In the genomic region with DNA sequence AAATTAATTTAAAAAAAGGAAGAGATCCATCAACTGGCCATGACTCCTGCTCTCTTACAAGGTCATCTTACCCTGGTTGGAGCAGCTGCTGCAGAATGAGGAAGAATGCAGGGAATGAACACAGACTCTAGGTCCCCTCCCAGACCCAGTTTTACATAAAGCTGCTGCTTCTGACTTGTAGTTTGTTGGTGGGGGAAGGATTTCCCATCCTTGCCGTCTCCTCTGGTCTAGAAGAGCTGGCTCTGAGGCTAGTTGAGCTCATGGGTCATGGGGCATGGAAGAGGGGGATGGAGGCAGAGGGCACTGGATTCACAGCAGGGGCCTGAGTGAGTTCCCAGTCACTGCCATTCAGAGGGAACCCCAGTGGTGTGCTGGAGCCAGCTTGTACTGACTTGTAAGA, we compare ENCODE assay signal across 27 cellular contexts. TPM values are rescaled to one million over a fixed set of nuclear protein-coding genes. Genes with fewer than 3 reads are reported as not detected.
A peak's percentile ranks its signal among the peaks of the same experiment; 100 is the strongest.
DNase-seq lines count a peak whose midpoint lies in the region; ATAC-seq, FAIRE-seq and TF ChIP-seq lines count a peak whose summit lies in the region.
"Had no signal": no experiment of that assay in that cellular context is flagged by ENCODE, and none has a peak within 500 bp of the region (broad histone marks: within the 10 kb centered on the region; RNA-seq: fewer than 3 reads in every experiment).

No MANE protein-coding gene starts in this region.

- H3K36me3 ChIP-seq in GM23248 (ENCODE audit: low read depth) (no peaks in the 10 kb centered on the region), astrocyte (ENCODE audit: insufficient read depth, low read length) (no peaks in the 10 kb centered on the region)
- H3K36me3 ChIP-seq: suprapubic skin had no signal

- peaks cover 21% of the 10 kb centered on the region for H3K27me3 Mint-ChIP-seq in astrocyte (ENCODE audit: low read depth, unreplicated experiment)
- peaks cover 20% of the 10 kb centered on the region for H3K27me3 Mint-ChIP-seq in progenitor cell of endocrine pancreas
- peaks cover 16% of the 10 kb centered on the region for H3K27me3 Mint-ChIP-seq in activated T-cell treated with anti-CD3 and anti-CD28 coated beads, Interleukin-2, amount 50 U/mL, for 72 hours (ENCODE audit: low read depth)

- DNase-seq in AG08396 (ENCODE audit: low spot score) (peak; percentile 32), GM23248 (peak; percentile 30), astrocyte (ENCODE audit: low read depth) (peak; percentile 29), left kidney (ENCODE audit: low read depth, low spot score) (peak; percentile 61), progenitor cell of endocrine pancreas (ENCODE audit: low spot score, unreplicated experiment) (no peak), NCI-H1048 (lab: John Stamatoyannopoulos, UW) (no peak)
- DNase-seq in activated T-cell treated with anti-CD3 and anti-CD28 coated beads, Interleukin-2, amount 50 U/mL, for 72 hours = no peak
- DNase-seq: activated CD4-positive, alpha-beta T cell treated with anti-CD3 and anti-CD28 coated beads, Interleukin-2, amount 10 ng/mL, durations not matched to agents 24 days and 14 days; activated naive CD8-positive, alpha-beta T cell treated with anti-CD3 and anti-CD28 coated beads, Interleukin-2, amount 10 ng/mL, durations not matched to agents 7 days and 5 days; CD8-positive, alpha-beta memory T cell; islet precursor cell; naive thymus-derived CD4-positive, alpha-beta T cell; NCI-H146; NCI-H2171 treated with DMSO at 0.1 percent for 48 hours; NCI-H748 treated with DMSO at 0.1 percent for 48 hours; PC-3; SHP77; T-cell had no signal

- H3K4me2 ChIP-seq in GM23248 (ENCODE audit: unreplicated experiment) (no peak overlapping the region), astrocyte (ENCODE audit: low read length) (no peak overlapping the region)
- H3K4me2 ChIP-seq: hepatocyte had no signal

- H3K27me3 ChIP-seq in GM23248 (replicated peaks; ENCODE audit: insufficient read depth) (no peaks in the 10 kb centered on the region), astrocyte (ENCODE audit: insufficient read depth, low read length) (peaks cover 3% of the 10 kb centered on the region)
- H3K27me3 ChIP-seq: hepatocyte, suprapubic skin had no signal

- H3F3A ChIP-seq in GM23248 (ENCODE audit: insufficient read depth) = peaks cover 4% of the 10 kb centered on the region; the same call in 1 of the 2 replicates

- H3K4me1 ChIP-seq in GM23248 (ENCODE audit: insufficient read depth) (peaks cover 11% of the 10 kb centered on the region), astrocyte (ENCODE audit: insufficient read depth, low read length) (no peaks in the 10 kb centered on the region)
- H3K4me1 ChIP-seq: parathyroid adenoma had no signal

- no peak for ATAC-seq in GM19324 (IDR thresholded peaks at IDR 0.05; ENCODE audit: low FRiP score, unreplicated experiment)
- ATAC-seq in activated T-cell treated with anti-CD3 and anti-CD28 coated beads, Interleukin-2, amount 50 U/mL, for 72 hours (replicated peaks in 1 of 2) = no peak
- ATAC-seq: activated T-helper 17 cell treated with anti-CD3 and anti-CD28 coated beads, Interleukin-2, amount 50 U/mL, for 72 hours; naive thymus-derived CD4-positive, alpha-beta T cell; PC-3; sciatic nerve; T-cell had no signal

- no peaks in the 10 kb centered on the region for H3K79me2 ChIP-seq in GM23248 (ENCODE audit: insufficient read depth)
- no peaks in the 10 kb centered on the region for H3K79me2 ChIP-seq in astrocyte (ENCODE audit: insufficient read depth, low read length)
- H3K79me2 ChIP-seq: hepatocyte, parathyroid adenoma had no signal

- no peak for FAIRE-seq in astrocyte (lab: Jason Lieb, UNC)
- FAIRE-seq: endometrium had no signal

- in situ Hi-C loops in GM23248 (cut with MboI) = no loop called here

- no peak overlapping the region for H3K4me3 ChIP-seq in GM23248
- no peak overlapping the region for H3K4me3 ChIP-seq in astrocyte (ENCODE audit: insufficient read depth, low read depth, low read length)
- H3K4me3 ChIP-seq: coronary artery, hepatocyte, suprapubic skin had no signal

- H4K20me1 ChIP-seq in GM23248 (ENCODE audit: insufficient read depth) (no peaks in the 10 kb centered on the region), astrocyte (ENCODE audit: insufficient read depth, low read length) (no peaks in the 10 kb centered on the region)

- H3K27ac ChIP-seq in GM23248 (no peak overlapping the region), astrocyte (ENCODE audit: low read depth, low read length) (no peak overlapping the region)
- H3K27ac ChIP-seq: coronary artery, hepatocyte, parathyroid adenoma, suprapubic skin had no signal

- H3K9me3 Mint-ChIP-seq in astrocyte (ENCODE audit: unreplicated experiment) (peaks cover 4% of the 10 kb centered on the region), progenitor cell of endocrine pancreas (ENCODE audit: low read depth) (no peaks in the 10 kb centered on the region)
- H3K9me3 Mint-ChIP-seq in activated T-cell treated with anti-CD3 and anti-CD28 coated beads, Interleukin-2, amount 50 U/mL, for 72 hours = no peaks in the 10 kb centered on the region
- H3K9me3 Mint-ChIP-seq: activated CD4-positive, alpha-beta T cell treated with anti-CD3 and anti-CD28 coated beads, Interleukin-2, amount 10 ng/mL, durations not matched to agents 24 days and 14 days; activated naive CD8-positive, alpha-beta T cell treated with anti-CD3 and anti-CD28 coated beads, Interleukin-2, amount 10 ng/mL, durations not matched to agents 7 days and 5 days; activated T-helper 17 cell treated with anti-CD3 and anti-CD28 coated beads, Interleukin-2, amount 50 U/mL, for 72 hours; CD8-positive, alpha-beta memory T cell; naive thymus-derived CD4-positive, alpha-beta T cell; T-cell had no signal

- H3K9me3 ChIP-seq in GM23248 (ENCODE audit: low read depth) = no peaks in the 10 kb centered on the region
- no peaks in the 10 kb centered on the region for H3K9me3 ChIP-seq in astrocyte (ENCODE audit: insufficient read depth, low read depth, low read length)
- H3K9me3 ChIP-seq: suprapubic skin had no signal

- peaks cover 22% of the 10 kb centered on the region for H3K4me1 Mint-ChIP-seq in astrocyte (ENCODE audit: low read depth, unreplicated experiment)
- peaks cover 2% of the 10 kb centered on the region for H3K4me1 Mint-ChIP-seq in progenitor cell of endocrine pancreas (ENCODE audit: low read depth)
- peaks cover 8% of the 10 kb centered on the region for H3K4me1 Mint-ChIP-seq in activated T-cell treated with anti-CD3 and anti-CD28 coated beads, Interleukin-2, amount 50 U/mL, for 72 hours (ENCODE audit: low read depth)

- H3K27ac Mint-ChIP-seq in astrocyte (ENCODE audit: unreplicated experiment) (no peak overlapping the region), progenitor cell of endocrine pancreas (no peak overlapping the region)
- H3K27ac Mint-ChIP-seq in activated T-cell treated with anti-CD3 and anti-CD28 coated beads, Interleukin-2, amount 50 U/mL, for 72 hours = no peak overlapping the region
- H3K27ac Mint-ChIP-seq: activated CD4-positive, alpha-beta T cell treated with anti-CD3 and anti-CD28 coated beads, Interleukin-2, amount 10 ng/mL, durations not matched to agents 24 days and 14 days; activated naive CD8-positive, alpha-beta T cell treated with anti-CD3 and anti-CD28 coated beads, Interleukin-2, amount 10 ng/mL, durations not matched to agents 7 days and 5 days; activated T-helper 17 cell treated with anti-CD3 and anti-CD28 coated beads, Interleukin-2, amount 50 U/mL, for 72 hours; naive thymus-derived CD4-positive, alpha-beta T cell; T-cell had no signal

- H3K4me3 Mint-ChIP-seq in astrocyte (ENCODE audit: unreplicated experiment) (no peak overlapping the region), progenitor cell of endocrine pancreas (ENCODE audit: low read depth) (no peak overlapping the region)
- H3K4me3 Mint-ChIP-seq in activated T-cell treated with anti-CD3 and anti-CD28 coated beads, Interleukin-2, amount 50 U/mL, for 72 hours = no peak overlapping the region
- H3K4me3 Mint-ChIP-seq: activated CD4-positive, alpha-beta T cell treated with anti-CD3 and anti-CD28 coated beads, Interleukin-2, amount 10 ng/mL, durations not matched to agents 24 days and 14 days; activated naive CD8-positive, alpha-beta T cell treated with anti-CD3 and anti-CD28 coated beads, Interleukin-2, amount 10 ng/mL, durations not matched to agents 7 days and 5 days; activated T-helper 17 cell treated with anti-CD3 and anti-CD28 coated beads, Interleukin-2, amount 50 U/mL, for 72 hours; CD8-positive, alpha-beta memory T cell; naive thymus-derived CD4-positive, alpha-beta T cell; T-cell had no signal

- TF ChIP-seq CTCF in astrocyte (IDR thresholded peaks at IDR 0.05; ENCODE audit: insufficient read depth, low read depth, low read length) (no peak), progenitor cell of endocrine pancreas (IDR thresholded peaks at IDR 0.05; ENCODE audit: unreplicated experiment) (no peak)

- WGBS in GM23248 (ENCODE audit: low coverage in 1 of 2, low lambda C conversion rate in 2 of 2, missing lambda C conversion rate in 2 of 2), 2 experiments = 10 to 18% methylated on average over 1 of the region's 1 CpG

- H3K36me3 Mint-ChIP-seq in astrocyte (ENCODE audit: low read depth, unreplicated experiment) = no peaks in the 10 kb centered on the region
- no peaks in the 10 kb centered on the region for H3K36me3 Mint-ChIP-seq in progenitor cell of endocrine pancreas (ENCODE audit: insufficient read depth)
- no peaks in the 10 kb centered on the region for H3K36me3 Mint-ChIP-seq in activated T-cell treated with anti-CD3 and anti-CD28 coated beads, Interleukin-2, amount 50 U/mL, for 72 hours (ENCODE audit: insufficient read depth in 2 of 2)
- H3K36me3 Mint-ChIP-seq: activated naive CD8-positive, alpha-beta T cell treated with anti-CD3 and anti-CD28 coated beads, Interleukin-2, amount 10 ng/mL, durations not matched to agents 7 days and 5 days; CD8-positive, alpha-beta memory T cell; naive thymus-derived CD4-positive, alpha-beta T cell; T-cell had no signal

- H2AFZ ChIP-seq in GM23248 (no peak overlapping the region), astrocyte (ENCODE audit: low read depth, low read length) (no peak overlapping the region)
- H2AFZ ChIP-seq: hepatocyte, parathyroid adenoma had no signal

- H3K9me2 ChIP-seq in GM23248 (ENCODE audit: insufficient read depth) = no peaks in the 10 kb centered on the region

- H3K9ac ChIP-seq in GM23248 (no peak overlapping the region), astrocyte (ENCODE audit: low read length) (no peak overlapping the region)
- H3K9ac ChIP-seq: parathyroid adenoma had no signal

RNA-seq across cellular contexts. Expression of gene GUCA1A, which starts 9.2 kb away (rescaled TPM):
- not detected in 2 replicates for total RNA-seq in GM23248 (2014; rRNA removed; shearing (Covaris generic))
- polyA plus RNA-seq in GM23248 (2016; fragmentation: Nextera tagmentation; extraction: Ambion mirVana) = not detected in 2 replicates
- total RNA-seq in astrocyte = 0.45 and 0.79 TPM in 2 replicates
- 0.84 and 1.2 TPM in 2 replicates for total RNA-seq in progenitor cell of endocrine pancreas
- under 1 TPM; 0.14 to 0.21 TPM for total RNA-seq in activated T-cell treated with anti-CD3 and anti-CD28 coated beads, Interleukin-2, amount 50 U/mL, for 72 hours
- total RNA-seq: activated CD4-positive, alpha-beta T cell treated with anti-CD3 and anti-CD28 coated beads, Interleukin-2, amount 10 ng/mL, durations not matched to agents 24 days and 14 days; activated naive CD8-positive, alpha-beta T cell treated with anti-CD3 and anti-CD28 coated beads, Interleukin-2, amount 10 ng/mL, durations not matched to agents 7 days and 5 days; CD8-positive, alpha-beta memory T cell; lung microvascular endothelial cell; naive thymus-derived CD4-positive, alpha-beta T cell; PC-3; sciatic nerve; T-cell had no signal
- polyA plus RNA-seq: CD8-positive, alpha-beta memory T cell; naive thymus-derived CD4-positive, alpha-beta T cell had no signal

RNA-seq across cellular contexts. Expression of gene C6orf132, which starts 21.5 kb away (rescaled TPM):
- total RNA-seq in GM23248 (2014; rRNA removed; shearing (Covaris generic)) = 4.2 and 5.2 TPM in 2 replicates
- 2.8 and 3.2 TPM in 2 replicates for polyA plus RNA-seq in GM23248 (2016; fragmentation: Nextera tagmentation; extraction: Ambion mirVana)
- total RNA-seq in astrocyte = 3.3 and 5.3 TPM in 2 replicates
- total RNA-seq in progenitor cell of endocrine pancreas = 11.8 and 14.5 TPM in 2 replicates
- total RNA-seq in activated T-cell treated with anti-CD3 and anti-CD28 coated beads, Interleukin-2, amount 50 U/mL, for 72 hours = under 1 TPM; 0.26 to 0.65 TPM
- polyA plus RNA-seq: CD8-positive, alpha-beta memory T cell; naive thymus-derived CD4-positive, alpha-beta T cell had no signal

RNA-seq across cellular contexts. Expression of gene GUCA1B, which starts 30.8 kb away (rescaled TPM):
- 0.22 and 1.3 TPM in 2 replicates for total RNA-seq in GM23248 (2014; rRNA removed; shearing (Covaris generic))
- not detected in 2 replicates for polyA plus RNA-seq in GM23248 (2016; fragmentation: Nextera tagmentation; extraction: Ambion mirVana)
- total RNA-seq in astrocyte (2.0 and 2.3 TPM in 2 replicates), progenitor cell of endocrine pancreas (1.3 and 1.4 TPM in 2 replicates)
- 1 to 10 TPM; 4.8 to 6.5 TPM for total RNA-seq in activated T-cell treated with anti-CD3 and anti-CD28 coated beads, Interleukin-2, amount 50 U/mL, for 72 hours
- polyA plus RNA-seq: CD8-positive, alpha-beta memory T cell; hepatocyte had no signal

RNA-seq across cellular contexts. Expression of gene MRPS10, which starts 53.7 kb away (rescaled TPM):
- 79.8 and 82.1 TPM in 2 replicates for total RNA-seq in GM23248 (2014; rRNA removed; shearing (Covaris generic))
- 60.6 and 65.1 TPM in 2 replicates for polyA plus RNA-seq in GM23248 (2016; fragmentation: Nextera tagmentation; extraction: Ambion mirVana)
- total RNA-seq in astrocyte (32.1 and 32.5 TPM in 2 replicates), progenitor cell of endocrine pancreas (22.0 and 22.5 TPM in 2 replicates)
- 10 to 100 TPM; 39.0 to 39.8 TPM for total RNA-seq in activated T-cell treated with anti-CD3 and anti-CD28 coated beads, Interleukin-2, amount 50 U/mL, for 72 hours

Comparison
In these comparisons a context has a peak if more than half of its experiments do, and no peak if none do; other contexts are left out.
1. DNase-seq: peak in AG08396 (single experiment), GM23248 (single experiment), astrocyte (single experiment) and left kidney (single experiment); none in progenitor cell of endocrine pancreas (single experiment), NCI-H1048 (single experiment) and activated T-cell treated with anti-CD3 and anti-CD28 coated beads, Interleukin-2, amount 50 U/mL, for 72 hours (0 of 2).